Comparison of ENCODE assay signal across 1 cellular context in the genomic region with DNA sequence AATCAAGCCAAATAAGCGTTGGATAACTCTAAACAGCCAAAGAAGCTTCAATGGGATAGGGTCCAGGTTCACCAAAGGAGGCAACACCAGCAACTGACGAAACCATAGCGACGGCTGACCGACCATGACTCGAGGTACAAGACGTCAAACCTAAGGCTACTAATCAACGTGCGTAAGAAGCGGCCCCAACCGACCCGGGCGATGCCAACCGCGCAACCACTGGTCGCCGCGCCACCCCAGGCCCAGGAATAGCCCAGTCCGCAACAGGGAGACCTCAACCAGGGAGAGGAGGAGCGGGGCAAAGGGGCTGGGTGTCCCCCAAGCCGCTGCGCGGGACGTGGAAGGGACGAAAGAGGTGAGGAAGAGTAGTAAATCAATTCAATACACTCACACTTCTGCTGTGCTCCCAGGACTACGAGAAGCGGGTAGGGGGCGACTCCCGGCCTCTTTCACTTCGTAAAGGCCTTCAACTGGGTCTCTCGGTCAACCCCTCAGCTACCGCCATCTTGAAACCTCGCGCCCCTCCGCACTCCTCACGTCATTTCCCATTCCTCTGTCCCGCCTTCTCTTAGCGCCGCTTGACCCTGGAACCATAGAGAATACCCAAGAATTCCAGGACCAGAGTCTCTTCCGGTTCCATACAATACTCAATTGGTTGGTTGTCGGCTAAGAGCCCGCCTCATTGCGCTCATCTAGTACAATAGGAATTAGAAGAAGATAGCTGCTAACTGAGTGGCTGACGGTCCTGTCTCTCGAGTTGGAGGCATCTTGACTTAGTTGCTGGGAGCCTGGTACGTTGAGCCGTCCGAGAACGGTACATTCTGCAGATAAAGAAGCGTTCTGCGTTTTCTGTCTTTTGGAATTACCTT.
A peak's percentile ranks its signal among the peaks of the same experiment; 100 is the strongest.
TF ChIP-seq lines count a peak whose summit lies in the region.

TSS of gene C12orf60 (plus strand) at position 710 of the 869 bp plus-strand sequence. CDS start 19,266 bp downstream, outside the sequence.
TSS of gene WBP11 (minus strand) at position 518 of the 869 bp plus-strand sequence. CDS start 2,095 bp downstream, outside the sequence.

TF ChIP-seq in WTC11, 78 proteins besides CTCF, POLR2A, EP300 and RAD21 (continued from another document and continues in another):
- TF ChIP-seq, protein P1, sequence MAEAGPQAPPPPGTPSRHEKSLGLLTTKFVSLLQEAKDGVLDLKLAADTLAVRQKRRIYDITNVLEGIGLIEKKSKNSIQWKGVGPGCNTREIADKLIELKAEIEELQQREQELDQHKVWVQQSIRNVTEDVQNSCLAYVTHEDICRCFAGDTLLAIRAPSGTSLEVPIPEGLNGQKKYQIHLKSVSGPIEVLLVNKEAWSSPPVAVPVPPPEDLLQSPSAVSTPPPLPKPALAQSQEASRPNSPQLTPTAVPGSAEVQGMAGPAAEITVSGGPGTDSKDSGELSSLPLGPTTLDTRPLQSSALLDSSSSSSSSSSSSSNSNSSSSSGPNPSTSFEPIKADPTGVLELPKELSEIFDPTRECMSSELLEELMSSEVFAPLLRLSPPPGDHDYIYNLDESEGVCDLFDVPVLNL (CRISPR knock-in tag; IDR thresholded peaks at IDR 0.05; ENCODE audit: borderline replicate concordance, low read depth), result no peak
- TF ChIP-seq E2F5 (CRISPR knock-in tag; IDR thresholded peaks at IDR 0.05) (no peak), PRRX2 (CRISPR knock-in tag; IDR thresholded peaks at IDR 0.05) (no peak), JUN (CRISPR knock-in tag; IDR thresholded peaks at IDR 0.05) (peak; percentile 67; the same call in 1 of the 2 replicates), ZNF138 (CRISPR knock-in tag; conservative IDR thresholded peaks at IDR 0.05) (no peak), ATF1 (CRISPR knock-in tag; IDR thresholded peaks at IDR 0.05) (no peak), SMAD4 (CRISPR knock-in tag; IDR thresholded peaks at IDR 0.05) (no peak), OVOL2 (CRISPR knock-in tag; IDR thresholded peaks at IDR 0.05; ENCODE audit: borderline replicate concordance) (no peak), MYBL2 (CRISPR knock-in tag; IDR thresholded peaks at IDR 0.05) (no peak), ZNF671 (CRISPR knock-in tag; IDR thresholded peaks at IDR 0.05) (no peak), TEAD4 (CRISPR knock-in tag; IDR thresholded peaks at IDR 0.05) (0 out of 2 replicates have a peak, but pooled peaks have one; percentile 7), ZNF512 (CRISPR knock-in tag; IDR thresholded peaks at IDR 0.05; ENCODE audit: borderline replicate concordance) (no peak), NR3C1 (CRISPR knock-in tag; conservative IDR thresholded peaks at IDR 0.05; ENCODE audit: low read depth) (no peak), ERG (CRISPR knock-in tag; IDR thresholded peaks at IDR 0.05) (no peak), ZNF423 (CRISPR knock-in tag; IDR thresholded peaks at IDR 0.05) (no peak), CREB1 (CRISPR knock-in tag; IDR thresholded peaks at IDR 0.05) (no peak), RORB (CRISPR knock-in tag; IDR thresholded peaks at IDR 0.05) (no peak), ESRRA (CRISPR knock-in tag; IDR thresholded peaks at IDR 0.05; ENCODE audit: borderline replicate concordance) (no peak), GABPB1 (CRISPR knock-in tag; IDR thresholded peaks at IDR 0.05) (peak; percentile 59), ZBTB21 (CRISPR knock-in tag; IDR thresholded peaks at IDR 0.05; ENCODE audit: borderline replicate concordance) (no peak), ZNF396 (CRISPR knock-in tag; IDR thresholded peaks at IDR 0.05; ENCODE audit: borderline replicate concordance) (no peak), GRHL2 (CRISPR knock-in tag; IDR thresholded peaks at IDR 0.05; ENCODE audit: insufficient replicate concordance, severe bottlenecking) (no peak), NFE2L1 (CRISPR knock-in tag; IDR thresholded peaks at IDR 0.05) (no peak), ZNF232 (CRISPR knock-in tag; IDR thresholded peaks at IDR 0.05) (0 out of 2 replicates have a peak, but pooled peaks have one; percentile 53), CBFB (CRISPR knock-in tag; IDR thresholded peaks at IDR 0.05; ENCODE audit: low read depth) (no peak), NR1H2 (CRISPR knock-in tag; IDR thresholded peaks at IDR 0.05) (no peak), ZNF281 (CRISPR knock-in tag; IDR thresholded peaks at IDR 0.05) (no peak), SP1 (CRISPR knock-in tag; conservative IDR thresholded peaks at IDR 0.05) (0 out of 2 replicates have a peak, but pooled peaks have one; percentile 20), EMX1 (CRISPR knock-in tag; IDR thresholded peaks at IDR 0.05) (no peak), ZNF532 (CRISPR knock-in tag; IDR thresholded peaks at IDR 0.05; ENCODE audit: borderline replicate concordance) (no peak), SMAD3 (CRISPR knock-in tag; IDR thresholded peaks at IDR 0.05; ENCODE audit: borderline replicate concordance) (no peak), ZNF425 (CRISPR knock-in tag; conservative IDR thresholded peaks at IDR 0.05) (no peak), NFYB (CRISPR knock-in tag; conservative IDR thresholded peaks at IDR 0.05; ENCODE audit: low read depth) (peak; percentile 80), FOXP1 (CRISPR knock-in tag; IDR thresholded peaks at IDR 0.05; ENCODE audit: borderline replicate concordance) (no peak; the same call in 1 of the 2 replicates), KAT7 (CRISPR knock-in tag; IDR thresholded peaks at IDR 0.05; ENCODE audit: borderline replicate concordance) (no peak), ZNF219 (CRISPR knock-in tag; IDR thresholded peaks at IDR 0.05; ENCODE audit: borderline replicate concordance) (no peak)
- TF ChIP-seq, protein P2, sequence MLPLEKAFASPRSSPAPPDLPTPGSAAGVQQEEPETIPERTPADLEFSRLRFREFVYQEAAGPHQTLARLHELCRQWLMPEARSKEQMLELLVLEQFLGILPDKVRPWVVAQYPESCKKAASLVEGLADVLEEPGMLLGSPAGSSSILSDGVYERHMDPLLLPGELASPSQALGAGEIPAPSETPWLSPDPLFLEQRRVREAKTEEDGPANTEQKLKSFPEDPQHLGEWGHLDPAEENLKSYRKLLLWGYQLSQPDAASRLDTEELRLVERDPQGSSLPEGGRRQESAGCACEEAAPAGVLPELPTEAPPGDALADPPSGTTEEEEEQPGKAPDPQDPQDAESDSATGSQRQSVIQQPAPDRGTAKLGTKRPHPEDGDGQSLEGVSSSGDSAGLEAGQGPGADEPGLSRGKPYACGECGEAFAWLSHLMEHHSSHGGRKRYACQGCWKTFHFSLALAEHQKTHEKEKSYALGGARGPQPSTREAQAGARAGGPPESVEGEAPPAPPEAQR (CRISPR knock-in tag; IDR thresholded peaks at IDR 0.05), result no peak
- TF ChIP-seq, protein P3, sequence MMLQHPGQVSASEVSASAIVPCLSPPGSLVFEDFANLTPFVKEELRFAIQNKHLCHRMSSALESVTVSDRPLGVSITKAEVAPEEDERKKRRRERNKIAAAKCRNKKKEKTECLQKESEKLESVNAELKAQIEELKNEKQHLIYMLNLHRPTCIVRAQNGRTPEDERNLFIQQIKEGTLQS (CRISPR knock-in tag; conservative IDR thresholded peaks at IDR 0.05), result no peak
- TF ChIP-seq, protein P4, sequence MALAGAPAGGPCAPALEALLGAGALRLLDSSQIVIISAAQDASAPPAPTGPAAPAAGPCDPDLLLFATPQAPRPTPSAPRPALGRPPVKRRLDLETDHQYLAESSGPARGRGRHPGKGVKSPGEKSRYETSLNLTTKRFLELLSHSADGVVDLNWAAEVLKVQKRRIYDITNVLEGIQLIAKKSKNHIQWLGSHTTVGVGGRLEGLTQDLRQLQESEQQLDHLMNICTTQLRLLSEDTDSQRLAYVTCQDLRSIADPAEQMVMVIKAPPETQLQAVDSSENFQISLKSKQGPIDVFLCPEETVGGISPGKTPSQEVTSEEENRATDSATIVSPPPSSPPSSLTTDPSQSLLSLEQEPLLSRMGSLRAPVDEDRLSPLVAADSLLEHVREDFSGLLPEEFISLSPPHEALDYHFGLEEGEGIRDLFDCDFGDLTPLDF (CRISPR knock-in tag; IDR thresholded peaks at IDR 0.05), result no peak
